ENCODE assay signal across 1 cellular context in genomic region chr9:120832766-120833165, GRCh38.
TF ChIP-seq lines count a peak whose summit lies in the region.

No MANE protein-coding gene starts in this region.

TF ChIP-seq in GM23338, 12 proteins besides CTCF, POLR2A, EP300 and RAD21 (continued from another document):
- TF ChIP-seq, protein P1, sequence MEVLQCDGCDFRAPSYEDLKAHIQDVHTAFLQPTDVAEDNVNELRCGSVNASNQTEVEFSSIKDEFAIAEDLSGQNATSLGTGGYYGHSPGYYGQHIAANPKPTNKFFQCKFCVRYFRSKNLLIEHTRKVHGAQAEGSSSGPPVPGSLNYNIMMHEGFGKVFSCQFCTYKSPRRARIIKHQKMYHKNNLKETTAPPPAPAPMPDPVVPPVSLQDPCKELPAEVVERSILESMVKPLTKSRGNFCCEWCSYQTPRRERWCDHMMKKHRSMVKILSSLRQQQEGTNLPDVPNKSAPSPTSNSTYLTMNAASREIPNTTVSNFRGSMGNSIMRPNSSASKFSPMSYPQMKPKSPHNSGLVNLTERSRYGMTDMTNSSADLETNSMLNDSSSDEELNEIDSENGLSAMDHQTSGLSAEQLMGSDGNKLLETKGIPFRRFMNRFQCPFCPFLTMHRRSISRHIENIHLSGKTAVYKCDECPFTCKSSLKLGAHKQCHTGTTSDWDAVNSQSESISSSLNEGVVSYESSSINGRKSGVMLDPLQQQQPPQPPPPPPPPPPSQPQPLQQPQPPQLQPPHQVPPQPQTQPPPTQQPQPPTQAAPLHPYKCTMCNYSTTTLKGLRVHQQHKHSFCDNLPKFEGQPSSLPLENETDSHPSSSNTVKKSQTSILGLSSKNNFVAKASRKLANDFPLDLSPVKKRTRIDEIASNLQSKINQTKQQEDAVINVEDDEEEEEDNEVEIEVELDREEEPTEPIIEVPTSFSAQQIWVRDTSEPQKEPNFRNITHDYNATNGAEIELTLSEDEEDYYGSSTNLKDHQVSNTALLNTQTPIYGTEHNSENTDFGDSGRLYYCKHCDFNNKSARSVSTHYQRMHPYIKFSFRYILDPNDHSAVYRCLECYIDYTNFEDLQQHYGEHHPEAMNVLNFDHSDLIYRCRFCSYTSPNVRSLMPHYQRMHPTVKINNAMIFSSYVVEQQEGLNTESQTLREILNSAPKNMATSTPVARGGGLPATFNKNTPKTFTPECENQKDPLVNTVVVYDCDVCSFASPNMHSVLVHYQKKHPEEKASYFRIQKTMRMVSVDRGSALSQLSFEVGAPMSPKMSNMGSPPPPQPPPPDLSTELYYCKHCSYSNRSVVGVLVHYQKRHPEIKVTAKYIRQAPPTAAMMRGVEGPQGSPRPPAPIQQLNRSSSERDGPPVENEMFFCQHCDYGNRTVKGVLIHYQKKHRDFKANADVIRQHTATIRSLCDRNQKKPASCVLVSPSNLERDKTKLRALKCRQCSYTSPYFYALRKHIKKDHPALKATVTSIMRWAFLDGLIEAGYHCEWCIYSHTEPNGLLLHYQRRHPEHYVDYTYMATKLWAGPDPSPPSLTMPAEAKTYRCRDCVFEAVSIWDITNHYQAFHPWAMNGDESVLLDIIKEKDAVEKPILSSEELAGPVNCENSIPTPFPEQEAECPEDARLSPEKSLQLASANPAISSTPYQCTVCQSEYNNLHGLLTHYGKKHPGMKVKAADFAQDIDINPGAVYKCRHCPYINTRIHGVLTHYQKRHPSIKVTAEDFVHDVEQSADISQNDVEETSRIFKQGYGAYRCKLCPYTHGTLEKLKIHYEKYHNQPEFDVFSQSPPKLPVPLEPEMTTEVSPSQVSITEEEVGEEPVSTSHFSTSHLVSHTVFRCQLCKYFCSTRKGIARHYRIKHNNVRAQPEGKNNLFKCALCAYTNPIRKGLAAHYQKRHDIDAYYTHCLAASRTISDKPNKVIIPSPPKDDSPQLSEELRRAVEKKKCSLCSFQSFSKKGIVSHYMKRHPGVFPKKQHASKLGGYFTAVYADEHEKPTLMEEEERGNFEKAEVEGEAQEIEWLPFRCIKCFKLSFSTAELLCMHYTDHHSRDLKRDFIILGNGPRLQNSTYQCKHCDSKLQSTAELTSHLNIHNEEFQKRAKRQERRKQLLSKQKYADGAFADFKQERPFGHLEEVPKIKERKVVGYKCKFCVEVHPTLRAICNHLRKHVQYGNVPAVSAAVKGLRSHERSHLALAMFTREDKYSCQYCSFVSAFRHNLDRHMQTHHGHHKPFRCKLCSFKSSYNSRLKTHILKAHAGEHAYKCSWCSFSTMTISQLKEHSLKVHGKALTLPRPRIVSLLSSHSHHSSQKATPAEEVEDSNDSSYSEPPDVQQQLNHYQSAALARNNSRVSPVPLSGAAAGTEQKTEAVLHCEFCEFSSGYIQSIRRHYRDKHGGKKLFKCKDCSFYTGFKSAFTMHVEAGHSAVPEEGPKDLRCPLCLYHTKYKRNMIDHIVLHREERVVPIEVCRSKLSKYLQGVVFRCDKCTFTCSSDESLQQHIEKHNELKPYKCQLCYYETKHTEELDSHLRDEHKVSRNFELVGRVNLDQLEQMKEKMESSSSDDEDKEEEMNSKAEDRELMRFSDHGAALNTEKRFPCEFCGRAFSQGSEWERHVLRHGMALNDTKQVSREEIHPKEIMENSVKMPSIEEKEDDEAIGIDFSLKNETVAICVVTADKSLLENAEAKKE (CRISPR knock-in tag; IDR thresholded peaks at IDR 0.05): no peak
- TF ChIP-seq JUNB (IDR thresholded peaks at IDR 0.05; ENCODE audit: unreplicated experiment) (no peak), ZNF331 (CRISPR knock-in tag; IDR thresholded peaks at IDR 0.05; ENCODE audit: low read depth) (no peak)
